10 cellular contexts compared by ENCODE assay signal in the genomic region with DNA sequence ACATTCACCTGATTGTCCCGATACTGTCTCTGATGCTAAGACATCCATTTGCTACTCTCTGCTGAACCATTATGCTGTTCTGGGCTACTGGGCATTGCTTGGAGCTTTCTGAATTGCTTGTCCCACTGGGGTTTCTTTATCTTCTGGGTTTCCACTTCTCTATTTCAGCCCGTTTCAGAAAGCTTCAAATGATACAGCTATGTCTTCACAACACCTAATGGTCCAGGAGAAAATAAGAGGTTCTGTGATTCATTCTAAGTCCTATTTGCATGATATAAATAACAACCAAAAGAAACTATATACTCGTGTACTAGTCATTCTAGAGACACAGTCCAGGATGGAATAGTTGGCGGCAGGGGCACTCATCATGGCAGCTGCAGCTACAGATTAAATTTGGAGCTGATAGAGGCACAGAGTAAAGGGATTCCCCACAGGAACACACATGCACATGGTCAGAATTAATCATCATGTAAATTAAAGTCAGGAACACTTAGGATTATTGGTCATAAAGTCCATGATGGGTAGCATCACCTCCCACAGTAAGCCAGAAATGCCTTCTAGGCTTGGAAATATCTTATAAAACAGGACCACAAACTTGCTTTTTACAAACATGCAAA. TPM values are rescaled to one million over a fixed set of nuclear protein-coding genes. Genes with fewer than 3 reads are reported as not detected.
DNase-seq lines count a peak whose midpoint lies in the region; ATAC-seq, FAIRE-seq and TF ChIP-seq lines count a peak whose summit lies in the region.
"Had no signal": no experiment of that assay in that cellular context is flagged by ENCODE, and none has a peak within 500 bp of the region (broad histone marks: within the 10 kb centered on the region; RNA-seq: fewer than 3 reads in every experiment).

No MANE protein-coding gene starts in this region.

- H3K27ac ChIP-seq in ascending aorta: no peak overlapping the region

- H3K4me3 Mint-ChIP-seq in type B pancreatic cell: no peak overlapping the region
- H3K4me3 Mint-ChIP-seq: T-helper 1 cell treated with Interleukin-12 subunit alpha and Interleukin-12 subunit beta and Interleukin-4 antibody, amounts not matched to agents 30 μg/mL and 1 μg/mL, for 36 hours had no signal

- H3K27me3 Mint-ChIP-seq in type B pancreatic cell: no peaks in the 10 kb centered on the region

- no peak overlapping the region for H3K27ac Mint-ChIP-seq in type B pancreatic cell
- H3K27ac Mint-ChIP-seq: T-helper 1 cell treated with Interleukin-12 subunit alpha and Interleukin-12 subunit beta and Interleukin-4 antibody, amounts not matched to agents 30 μg/mL and 1 μg/mL, for 36 hours had no signal

- H3K4me1 Mint-ChIP-seq in type B pancreatic cell (ENCODE audit: unreplicated experiment): no peaks in the 10 kb centered on the region

- DNase-seq in GM19239 (ENCODE audit: insufficient read length, low spot score) (no peak), left colon (no peak), ascending aorta (ENCODE audit: low spot score in 2 of 2) (no peak), type B pancreatic cell (ENCODE audit: extremely low spot score, unreplicated experiment) (no peak)
- DNase-seq in stimulated activated CD8-positive, alpha-beta memory T cell treated with anti-CD3 and anti-CD28 coated beads, Interleukin-4, amount 100 ng/mL, for 48 hours: no peak
- DNase-seq: NCI-H1048 had no signal

- H3K9me3 Mint-ChIP-seq in type B pancreatic cell: no peaks in the 10 kb centered on the region
- H3K9me3 Mint-ChIP-seq: T-helper 1 cell treated with Interleukin-12 subunit alpha and Interleukin-12 subunit beta and Interleukin-4 antibody, amounts not matched to agents 30 μg/mL and 1 μg/mL, for 36 hours had no signal

- no peaks in the 10 kb centered on the region for H3K27me3 ChIP-seq in ascending aorta

- no peaks in the 10 kb centered on the region for H3K36me3 Mint-ChIP-seq in type B pancreatic cell

- H3K4me3 ChIP-seq in GM08714 (ENCODE audit: low read length) (peak overlapping the region; percentile 41; the same call in 1 of the 2 replicates), ascending aorta (no peak overlapping the region)

- no peak for TF ChIP-seq CTCF in ascending aorta (IDR thresholded peaks at IDR 0.05)
- no peak for TF ChIP-seq CTCF in type B pancreatic cell (conservative IDR thresholded peaks at IDR 0.05)

- ATAC-seq in HG02623 (IDR thresholded peaks at IDR 0.05; ENCODE audit: unreplicated experiment): peak; percentile 81
- peak; percentile 93 for ATAC-seq in HG03432 (IDR thresholded peaks at IDR 0.05; ENCODE audit: unreplicated experiment)
- ATAC-seq in left colon: no peak

- FAIRE-seq in GM19239 (lab: Jason Lieb, UNC): peak; percentile 79

- no peaks in the 10 kb centered on the region for H3K4me1 ChIP-seq in ascending aorta

- H3K9me3 ChIP-seq in ascending aorta: no peaks in the 10 kb centered on the region

- no peaks in the 10 kb centered on the region for H3K36me3 ChIP-seq in ascending aorta

- intact Hi-C loops in left colon (cut with DNase I, micrococcal nuclease): no loop called here
- intact Hi-C loops in ascending aorta (cut with DNase I): loop anchor here (10.0 kb wide), 1 partner anchor 253 kb away; no protein-coding TSS in a partner anchor

RNA-seq across cellular contexts. Expression of gene SCEL, which starts 33.3 kb away (rescaled TPM):
- 1 to 10 TPM; 1.9 to 2.7 TPM for total RNA-seq in left colon
- not detected for total RNA-seq in ascending aorta
- 102 and 382 TPM in 2 replicates for total RNA-seq in type B pancreatic cell (ENCODE audit: low replicate concordance)

Comparison
In these comparisons a context has a peak if more than half of its experiments do, and no peak if none do; other contexts are left out.
1. RNA of gene SCEL, which starts 33.3 kb away (total RNA-seq): 102 to 382 TPM in type B pancreatic cell; 1.9 to 2.7 TPM in left colon and not detected in ascending aorta (single experiment); every median in the first group is over 10 times any median in the second.